Comparison of ENCODE assay signal across 27 cellular contexts in genomic region chr9:101915479-101915878, GRCh38.
DNase-seq lines count a peak whose midpoint lies in the region; ATAC-seq and TF ChIP-seq lines count a peak whose summit lies in the region.
"Had no signal": no experiment of that assay in that cellular context is flagged by ENCODE, and none has a peak within 500 bp of the region (broad histone marks: within the 10 kb centered on the region; RNA-seq: fewer than 3 reads in every experiment).

No MANE protein-coding gene starts in this region.

- peaks cover 7% of the 10 kb centered on the region for H3K27me3 ChIP-seq in RWPE2 (ENCODE audit: insufficient read depth, poor library complexity, severe bottlenecking)
- H3K27me3 ChIP-seq in neural progenitor cell, result no peaks in the 10 kb centered on the region
- no peaks in the 10 kb centered on the region for H3K27me3 ChIP-seq in psoas muscle (ENCODE audit: insufficient read depth in 3 of 3, low read length in 2 of 3)
- H3K27me3 ChIP-seq: MG63 had no signal

- no peaks in the 10 kb centered on the region for H3K9me3 Mint-ChIP-seq in neural progenitor cell

- H3K27ac Mint-ChIP-seq in neural progenitor cell, result peak overlapping the region; percentile 47
- H3K27ac Mint-ChIP-seq: CD4-positive, alpha-beta memory T cell had no signal

- H3K4me3 ChIP-seq in RWPE2 (ENCODE audit: severe bottlenecking) (no peak overlapping the region), fibroblast of mammary gland (ENCODE audit: control insufficient read depth, low read depth, low read length) (no peak overlapping the region), neural progenitor cell (no peak overlapping the region), psoas muscle (no peak overlapping the region)
- H3K4me3 ChIP-seq: A549, MG63, PC-9 had no signal

- intact Hi-C loops in psoas muscle (cut with DNase I), result no loop called here

- no peaks in the 10 kb centered on the region for H3K4me1 ChIP-seq in RWPE2 (ENCODE audit: insufficient read depth, poor library complexity, severe bottlenecking)
- no peaks in the 10 kb centered on the region for H3K4me1 ChIP-seq in neural progenitor cell
- no peaks in the 10 kb centered on the region for H3K4me1 ChIP-seq in psoas muscle
- H3K4me1 ChIP-seq: A549, Caco-2 had no signal

- H3K27ac ChIP-seq in RWPE2 (ENCODE audit: poor library complexity, severe bottlenecking) (no peak overlapping the region), neural progenitor cell (no peak overlapping the region), psoas muscle (no peak overlapping the region)
- H3K27ac ChIP-seq: A549, HL-60, PC-9 had no signal

- peaks cover 3% of the 10 kb centered on the region for H3K4me1 Mint-ChIP-seq in neural progenitor cell
- H3K4me1 Mint-ChIP-seq: CD4-positive, alpha-beta memory T cell had no signal

- H3K4me3 Mint-ChIP-seq in neural progenitor cell, result no peak overlapping the region
- H3K4me3 Mint-ChIP-seq: CD4-positive, alpha-beta memory T cell had no signal

- no peak overlapping the region for H2AFZ ChIP-seq in neural progenitor cell (replicated peaks)
- H2AFZ ChIP-seq: PC-9 had no signal

- H3K9me3 ChIP-seq in RWPE2 (ENCODE audit: severe bottlenecking), result no peaks in the 10 kb centered on the region
- peaks cover 4% of the 10 kb centered on the region for H3K9me3 ChIP-seq in neural progenitor cell (ENCODE audit: low read depth)
- no peaks in the 10 kb centered on the region for H3K9me3 ChIP-seq in psoas muscle
- H3K9me3 ChIP-seq: A549, Caco-2, MG63 had no signal

- peak; percentile 72 for ATAC-seq in RWPE2 (ENCODE audit: low read depth)
- ATAC-seq in psoas muscle, result no peak
- ATAC-seq: A549 had no signal

- H4K20me1 ChIP-seq in neural progenitor cell (ENCODE audit: low read depth), result no peaks in the 10 kb centered on the region

- H3K9ac ChIP-seq in neural progenitor cell, result no peak overlapping the region

- no peak for TF ChIP-seq CTCF in RWPE2 (IDR thresholded peaks at IDR 0.05; ENCODE audit: poor library complexity, severe bottlenecking)
- no peak for TF ChIP-seq CTCF in fibroblast of mammary gland (conservative IDR thresholded peaks at IDR 0.05; ENCODE audit: control insufficient read depth, insufficient read depth, low read depth, low read length)
- TF ChIP-seq CTCF in neural progenitor cell (IDR thresholded peaks at IDR 0.05), result no peak
- TF ChIP-seq CTCF in psoas muscle (IDR thresholded peaks at IDR 0.05), result no peak

- no peaks in the 10 kb centered on the region for H3K79me2 ChIP-seq in neural progenitor cell (ENCODE audit: low read depth)

- H3K36me3 ChIP-seq in RWPE2 (ENCODE audit: low read depth) (no peaks in the 10 kb centered on the region), neural progenitor cell (no peaks in the 10 kb centered on the region), psoas muscle (ENCODE audit: insufficient read depth in 1 of 2, low read depth in 1 of 2) (no peaks in the 10 kb centered on the region)
- H3K36me3 ChIP-seq: MG63 had no signal

- H3K36me3 Mint-ChIP-seq in neural progenitor cell, result no peaks in the 10 kb centered on the region
- H3K36me3 Mint-ChIP-seq: CD4-positive, alpha-beta memory T cell had no signal

- WGBS in psoas muscle, 3 donors, result 51 to 58% (median 56%) methylated on average over 1 of the region's 1 CpG

- H3K27me3 Mint-ChIP-seq in neural progenitor cell (ENCODE audit: insufficient read depth, low read depth), result no peaks in the 10 kb centered on the region
- H3K27me3 Mint-ChIP-seq: CD4-positive, alpha-beta memory T cell had no signal

- no peak overlapping the region for H3K4me2 ChIP-seq in neural progenitor cell
- H3K4me2 ChIP-seq: A549, PC-9 had no signal

- peak; percentile 14 for DNase-seq in HS-5 (ENCODE audit: low read depth)
- DNase-seq in RWPE2 (ENCODE audit: low spot score), result no peak
- DNase-seq in fibroblast of mammary gland (ENCODE audit: low read depth), result peak; percentile 49
- no peak for DNase-seq in neural progenitor cell (ENCODE audit: low spot score)
- no peak for DNase-seq in NCI-H1105 (lab: John Stamatoyannopoulos, UW)
- DNase-seq in activated CD4-positive, alpha-beta T cell treated with anti-CD3 and anti-CD28 coated beads, Interleukin-2, amount 50 U/mL, for 48 hours, result no peak
- no peak for DNase-seq in psoas muscle
- DNase-seq: AML-193; C1 segment of cervical spinal cord; Caco-2; CD4-positive, alpha-beta memory T cell; DMS 273 treated with DMSO at 0.1 percent for 48 hours; DMS79; EL; GF-D8; HCEC 1CT; KBM-7; MG63; NCI-H2029; NCI-H446 treated with DMSO at 0.1 percent for 48 hours; NCI-H526; NK-92 treated with Interleukin-12 subunit alpha and Interleukin-12 subunit beta, amount 100 ng/mL, for 24 hours; PC-9; SHP77; SW 1271 had no signal

- H3F3A ChIP-seq in neural progenitor cell (ENCODE audit: low read depth), result no peaks in the 10 kb centered on the region

Comparison
In these comparisons a context has a peak if more than half of its experiments do, and no peak if none do; other contexts are left out.
1. DNase-seq: peak in HS-5 (single experiment) and fibroblast of mammary gland (single experiment); none in RWPE2 (single experiment), neural progenitor cell (single experiment), NCI-H1105 (single experiment), activated CD4-positive, alpha-beta T cell treated with anti-CD3 and anti-CD28 coated beads, Interleukin-2, amount 50 U/mL, for 48 hours (0 of 2) and psoas muscle (0 of 2).